In the genomic region with DNA sequence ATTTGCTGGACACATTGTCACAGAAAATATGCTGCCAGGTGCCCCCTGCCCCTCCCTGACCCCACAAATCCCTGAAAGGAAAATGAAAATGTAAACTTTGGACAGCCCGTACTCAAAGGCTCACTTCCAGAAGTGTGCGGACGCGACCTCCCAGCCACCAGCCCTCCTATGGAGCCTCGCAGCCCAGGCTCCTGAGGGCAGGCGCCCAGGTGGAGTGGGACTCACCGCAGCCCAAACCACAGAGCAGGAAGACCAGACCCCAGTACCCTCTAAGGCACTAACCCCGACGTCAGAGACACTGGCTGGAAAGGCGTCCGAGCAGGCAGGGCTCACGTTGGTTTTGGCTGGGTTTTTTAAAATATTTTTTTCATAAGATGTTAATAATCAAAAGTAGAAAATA, we compare ENCODE assay signal across 17 cellular contexts.
"Had no signal": no experiment of that assay in that cellular context is flagged by ENCODE, and none has a peak within 500 bp of the region (broad histone marks: within the 10 kb centered on the region; RNA-seq: fewer than 3 reads in every experiment).

No MANE protein-coding gene starts in this region.

- H3K27ac ChIP-seq: ascending aorta, breast epithelium, esophagus squamous epithelium, hepatocyte, tibial artery had no signal

- DNase-seq: activated CD4-positive, alpha-beta T cell treated with anti-CD3 and anti-CD28 coated beads for 36 hours; activated CD8-positive, alpha-beta memory T cell treated with anti-CD3 and anti-CD28 coated beads for 24 hours; activated gamma-delta T cell; dermis blood vessel endothelial cell; effector memory CD4-positive, alpha-beta T cell; esophagus squamous epithelium; stimulated activated CD4-positive, alpha-beta T cell treated with anti-CD3 and anti-CD28 coated beads, Interleukin-2, amount 100 ng/mL, for 24 hours; stimulated activated naive CD4-positive, alpha-beta T cell treated with Interleukin-2 at 50 U/mL for 16 hours had no signal

- H3K4me1 ChIP-seq: ascending aorta, breast epithelium, esophagus squamous epithelium, tibial artery had no signal

- ATAC-seq: activated CD4-positive, alpha-beta T cell treated with anti-CD3 and anti-CD28 coated beads for 36 hours; right cardiac atrium; WTC11 had no signal

- H3K4me1 Mint-ChIP-seq: activated CD4-positive, alpha-beta T cell treated with anti-CD3 and anti-CD28 coated beads for 36 hours; activated naive CD4-positive, alpha-beta T cell treated with anti-CD3 and anti-CD28 coated beads, Interleukin-2, amount 50 U/mL, for 24 hours; nephron had no signal

- H3K9me3 Mint-ChIP-seq: activated naive CD4-positive, alpha-beta T cell treated with anti-CD3 and anti-CD28 coated beads, Interleukin-2, amount 50 U/mL, for 24 hours; nephron; WTC11 had no signal

- H3K4me3 ChIP-seq: ascending aorta, breast epithelium, esophagus squamous epithelium, hepatocyte, lung, tibial artery had no signal

- H3K27me3 Mint-ChIP-seq: activated CD4-positive, alpha-beta T cell treated with anti-CD3 and anti-CD28 coated beads for 36 hours; activated naive CD4-positive, alpha-beta T cell treated with anti-CD3 and anti-CD28 coated beads, Interleukin-2, amount 50 U/mL, for 24 hours had no signal

- H3K4me3 Mint-ChIP-seq: activated CD4-positive, alpha-beta T cell treated with anti-CD3 and anti-CD28 coated beads for 36 hours; activated naive CD4-positive, alpha-beta T cell treated with anti-CD3 and anti-CD28 coated beads, Interleukin-2, amount 50 U/mL, for 24 hours; nephron; WTC11 had no signal

- H3K36me3 Mint-ChIP-seq: activated naive CD4-positive, alpha-beta T cell treated with anti-CD3 and anti-CD28 coated beads, Interleukin-2, amount 50 U/mL, for 24 hours had no signal

- H3K27ac Mint-ChIP-seq: activated CD4-positive, alpha-beta T cell treated with anti-CD3 and anti-CD28 coated beads for 36 hours; activated naive CD4-positive, alpha-beta T cell treated with anti-CD3 and anti-CD28 coated beads, Interleukin-2, amount 50 U/mL, for 24 hours; nephron; WTC11 had no signal

- H3K36me3 ChIP-seq: ascending aorta, breast epithelium, esophagus squamous epithelium had no signal

- H3K9me3 ChIP-seq: ascending aorta, breast epithelium, esophagus squamous epithelium, tibial artery had no signal

- H3K27me3 ChIP-seq: ascending aorta, breast epithelium, esophagus squamous epithelium, hepatocyte had no signal
